2 cellular contexts compared by ENCODE assay signal in genomic region chr2:170086751-170087150, GRCh38.
TF ChIP-seq lines count a peak whose summit lies in the region.

No MANE protein-coding gene starts in this region.

TF ChIP-seq in SK-N-SH treated with all-trans-retinoic acid at 6 μM for 48 hours, 23 proteins besides CTCF, POLR2A, EP300 and RAD21 (continued from another document):
- no peak for TF ChIP-seq TSHZ2 (CRISPR knock-in tag; IDR thresholded peaks at IDR 0.05)
- TF ChIP-seq ZNF70 (CRISPR knock-in tag; IDR thresholded peaks at IDR 0.05) = no peak
- TF ChIP-seq PATZ1 (CRISPR knock-in tag; IDR thresholded peaks at IDR 0.05; ENCODE audit: borderline replicate concordance) = no peak
- no peak for TF ChIP-seq ARNTL (CRISPR knock-in tag; IDR thresholded peaks at IDR 0.05; ENCODE audit: borderline replicate concordance, low read depth)
- no peak for TF ChIP-seq BACH2 (CRISPR knock-in tag; IDR thresholded peaks at IDR 0.05; ENCODE audit: borderline replicate concordance)
- no peak for TF ChIP-seq TCF4 (CRISPR knock-in tag; IDR thresholded peaks at IDR 0.05; ENCODE audit: borderline replicate concordance)
- TF ChIP-seq ZC3H10 (CRISPR knock-in tag; IDR thresholded peaks at IDR 0.05) = no peak
- TF ChIP-seq TOX (CRISPR knock-in tag; IDR thresholded peaks at IDR 0.05; ENCODE audit: borderline replicate concordance) = no peak

TF ChIP-seq in SK-N-SH, 30 proteins besides CTCF, POLR2A, EP300 and RAD21 (continued from another document):
- TF ChIP-seq IRF3 (IDR thresholded peaks at IDR 0.05; ENCODE audit: low read depth, low read length) = no peak
TF ChIP-seq in SK-N-SH: peak in this region for 0.
